ENCODE assay signal across 16 cellular contexts in genomic region chr2:127985026-127985734, GRCh38.
"Had no signal": no experiment of that assay in that cellular context is flagged by ENCODE, and none has a peak within 500 bp of the region (broad histone marks: within the 10 kb centered on the region; RNA-seq: fewer than 3 reads in every experiment).

No MANE protein-coding gene starts in this region.

- H3K27ac Mint-ChIP-seq: activated CD8-positive, alpha-beta memory T cell treated with anti-CD3 and anti-CD28 coated beads, Interleukin-2, amount 10 ng/mL, durations not matched to agents 7 days and 5 days; memory B cell; stimulated activated naive CD8-positive, alpha-beta T cell treated with anti-CD3 and anti-CD28 coated beads, Interleukin-15, Interleukin-2, amounts not matched to agents 100 ng/mL and 50 ng/mL, for 24 hours had no signal

- H3K4me3 Mint-ChIP-seq: activated CD8-positive, alpha-beta memory T cell treated with anti-CD3 and anti-CD28 coated beads, Interleukin-2, amount 10 ng/mL, durations not matched to agents 7 days and 5 days; activated T-cell treated with anti-CD3 and anti-CD28 coated beads, Interleukin-2, amount 50 U/mL, for 4 hours; memory B cell; naive thymus-derived CD8-positive, alpha-beta T cell; stimulated activated naive CD8-positive, alpha-beta T cell treated with anti-CD3 and anti-CD28 coated beads, Interleukin-15, Interleukin-2, amounts not matched to agents 100 ng/mL and 50 ng/mL, for 24 hours had no signal

- H3K9me3 Mint-ChIP-seq: activated T-cell treated with anti-CD3 and anti-CD28 coated beads, Interleukin-2, amount 50 U/mL, for 4 hours; memory B cell; naive thymus-derived CD8-positive, alpha-beta T cell; stimulated activated naive CD8-positive, alpha-beta T cell treated with anti-CD3 and anti-CD28 coated beads, Interleukin-15, Interleukin-2, amounts not matched to agents 100 ng/mL and 50 ng/mL, for 24 hours had no signal

- H3K27ac ChIP-seq: skin epidermis, suprapubic skin had no signal

- DNase-seq: activated CD4-positive, alpha-beta T cell treated with anti-CD3 and anti-CD28 coated beads, Interleukin-2, amount 50 U/mL, for 4 hours; activated T-cell treated with anti-CD3 and anti-CD28 coated beads, Interleukin-2, amount 50 U/mL, for 4 hours; naive thymus-derived CD8-positive, alpha-beta T cell; right cardiac atrium; stimulated activated CD4-positive, alpha-beta T cell treated with anti-CD3 and anti-CD28 coated beads, Interleukin-15, amount 100 ng/mL, for 24 hours; stimulated activated CD4-positive, alpha-beta T cell treated with anti-CD3 and anti-CD28 coated beads, Interleukin-4, amount 100 ng/mL, for 24 hours; stimulated activated CD8-positive, alpha-beta memory T cell treated with anti-CD3 and anti-CD28 coated beads, Interleukin-4, amount 100 ng/mL, for 48 hours; T1000; trophoblast cell had no signal

- ATAC-seq: activated CD4-positive, CD25-positive, alpha-beta regulatory T cell treated with anti-CD3 and anti-CD28 coated beads, Interleukin-2, amount 50 U/mL, for 24 hours; activated CD8-positive, alpha-beta memory T cell treated with anti-CD3 and anti-CD28 coated beads, Interleukin-2, amount 10 ng/mL, durations not matched to agents 7 days and 5 days; left lobe of liver; naive thymus-derived CD8-positive, alpha-beta T cell had no signal

- H3K4me1 ChIP-seq: suprapubic skin had no signal

- H3K27me3 ChIP-seq: suprapubic skin had no signal

- H3K27me3 Mint-ChIP-seq: activated CD8-positive, alpha-beta memory T cell treated with anti-CD3 and anti-CD28 coated beads, Interleukin-2, amount 10 ng/mL, durations not matched to agents 7 days and 5 days; memory B cell; naive thymus-derived CD8-positive, alpha-beta T cell; stimulated activated naive CD8-positive, alpha-beta T cell treated with anti-CD3 and anti-CD28 coated beads, Interleukin-15, Interleukin-2, amounts not matched to agents 100 ng/mL and 50 ng/mL, for 24 hours had no signal

- H3K9me3 ChIP-seq: suprapubic skin had no signal

- H3K4me3 ChIP-seq: skin epidermis, suprapubic skin had no signal
